In the genomic region with DNA sequence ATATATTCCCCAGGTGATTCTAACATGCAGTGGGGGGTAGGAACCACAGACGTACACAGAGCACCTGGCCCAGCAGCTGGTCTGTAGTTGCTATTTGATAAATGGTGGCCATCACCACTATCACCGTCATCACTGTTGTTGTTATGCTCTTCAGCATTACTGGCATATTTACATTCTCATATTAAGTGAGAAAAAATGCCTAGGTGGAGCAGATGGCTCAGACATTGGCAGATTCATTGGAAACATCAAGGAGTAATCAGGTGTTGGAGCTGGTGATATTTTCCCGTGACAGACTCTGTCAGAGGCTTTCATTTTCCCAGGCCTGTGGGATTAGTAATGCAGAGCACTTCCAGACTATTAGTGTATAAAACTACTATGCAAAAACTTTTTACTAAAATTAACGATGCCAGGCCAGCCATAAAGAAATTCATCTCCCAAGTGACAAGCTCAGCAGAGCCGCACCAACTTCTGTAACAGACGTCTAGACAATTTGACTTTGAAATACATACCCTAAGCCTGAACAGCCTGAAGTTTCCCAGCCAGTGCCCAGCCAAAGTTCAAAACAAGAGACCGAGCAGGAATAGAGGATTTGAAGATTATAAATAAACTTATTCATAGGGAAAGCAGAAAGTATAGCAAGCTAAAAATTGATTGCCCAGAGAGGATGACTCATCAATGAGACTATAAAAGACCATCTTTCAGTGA, we compare ENCODE assay signal across 14 cellular contexts.
A peak's percentile ranks its signal among the peaks of the same experiment; 100 is the strongest.
DNase-seq lines count a peak whose midpoint lies in the region; ATAC-seq, FAIRE-seq and TF ChIP-seq lines count a peak whose summit lies in the region.
"Had no signal": no experiment of that assay in that cellular context is flagged by ENCODE, and none has a peak within 500 bp of the region (broad histone marks: within the 10 kb centered on the region; RNA-seq: fewer than 3 reads in every experiment).

No MANE protein-coding gene starts in this region.

- DNase-seq in Right ventricle myocardium superior = no peak
- DNase-seq in left ventricle myocardium inferior = no peak
- peak; percentile 89 for DNase-seq in NCI-H510A treated with DMSO at 0.1 percent for 48 hours (lab: John Stamatoyannopoulos, UW)
- no peak for DNase-seq in aorta
- no peak for DNase-seq in SK-N-DZ (ENCODE audit: low spot score)
- no peak for DNase-seq in H54 (ENCODE audit: insufficient read length, low spot score)
- DNase-seq: ACHN; activated naive CD8-positive, alpha-beta T cell treated with anti-CD3 and anti-CD28 coated beads, Interleukin-2, amount 10 ng/mL, durations not matched to agents 7 days and 5 days; GM23248; upper lobe of left lung had no signal

- TF ChIP-seq POLR2A in H54 (IDR thresholded peaks at IDR 0.05; ENCODE audit: low read depth, low read length) = no peak

- ATAC-seq in Right ventricle myocardium superior (ENCODE audit: poor library complexity) (peak; percentile 72), aorta (ENCODE audit: low FRiP score) (no peak), HG02798 (IDR thresholded peaks at IDR 0.05; ENCODE audit: poor library complexity, unreplicated experiment) (no peak)

- H3K4me3 ChIP-seq in left ventricle myocardium inferior (no peak overlapping the region), aorta (ENCODE audit: low read length in 2 of 2) (no peak overlapping the region)
- H3K4me3 ChIP-seq: GM23248, skin epidermis, upper lobe of left lung had no signal

- no peaks in the 10 kb centered on the region for H3K36me3 ChIP-seq in left ventricle myocardium inferior
- no peaks in the 10 kb centered on the region for H3K36me3 ChIP-seq in aorta (ENCODE audit: control insufficient read depth in 1 of 2, insufficient read depth in 2 of 2, low read length in 1 of 2)
- H3K36me3 ChIP-seq: upper lobe of left lung had no signal

- no peak for TF ChIP-seq CTCF in left ventricle myocardium inferior (IDR thresholded peaks at IDR 0.05; ENCODE audit: borderline replicate concordance)

- no peak overlapping the region for H3K27ac ChIP-seq in left ventricle myocardium inferior (replicated peaks)
- peak overlapping the region; percentile 10 to 82 for H3K27ac ChIP-seq in aorta (ENCODE audit: low read depth in 1 of 2, low read length in 2 of 2)
- H3K27ac ChIP-seq: GM23248, skin epidermis, upper lobe of left lung had no signal

- H3K9me3 ChIP-seq in left ventricle myocardium inferior (replicated peaks) (no peaks in the 10 kb centered on the region), aorta (ENCODE audit: control insufficient read depth, low read length) (no peaks in the 10 kb centered on the region)
- H3K9me3 ChIP-seq: upper lobe of left lung had no signal

- H3K4me1 ChIP-seq in left ventricle myocardium inferior (no peaks in the 10 kb centered on the region), aorta (ENCODE audit: control insufficient read depth in 1 of 2, insufficient read depth in 2 of 2, low read length in 2 of 2) (no peaks in the 10 kb centered on the region)
- H3K4me1 ChIP-seq: upper lobe of left lung had no signal

- 12 to 21% methylated on average over 7 of the region's 7 CpGs for WGBS in aorta, 2 donors

- no peaks in the 10 kb centered on the region for H3K27me3 ChIP-seq in left ventricle myocardium inferior (ENCODE audit: low read depth)
- H3K27me3 ChIP-seq in aorta (ENCODE audit: control insufficient read depth in 1 of 2, insufficient read depth in 2 of 2, low read length in 1 of 2) = no peaks in the 10 kb centered on the region
- H3K27me3 ChIP-seq: upper lobe of left lung had no signal

- FAIRE-seq in islet of Langerhans (lab: Jason Lieb, UNC) (peak; percentile 98), H54 (lab: Jason Lieb, UNC) (no peak)
- FAIRE-seq: TTC549 had no signal

- intact Hi-C loops in Right ventricle myocardium superior (cut with DNase I) = no loop called here
- intact Hi-C loops in left ventricle myocardium inferior (cut with micrococcal nuclease) = no loop called here
- intact Hi-C loops in aorta (cut with DNase I) = loop anchor here in 1 of 2 donors (5.0 kb wide), 1 partner anchor 98 kb away; no protein-coding TSS in a partner anchor
